In the genomic region with DNA sequence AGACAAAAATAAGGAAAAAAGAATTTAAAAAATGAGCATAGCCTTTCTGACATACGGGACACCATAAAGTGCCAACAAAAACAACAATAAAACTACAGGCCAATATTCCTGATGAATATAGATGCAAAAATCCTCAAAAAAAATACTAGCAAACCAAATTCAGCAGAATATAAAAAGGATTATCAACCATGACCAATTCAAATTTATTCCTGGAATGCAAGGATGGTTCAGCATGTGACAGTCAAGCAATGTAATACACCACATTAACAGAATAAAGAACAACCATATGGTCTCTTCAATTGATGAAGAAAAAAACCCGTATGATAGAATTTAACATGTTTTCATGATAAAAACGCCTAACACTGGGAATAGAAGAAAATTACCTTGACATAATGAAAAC, we compare ENCODE assay signal across 36 cellular contexts.
"Had no signal": no experiment of that assay in that cellular context is flagged by ENCODE, and none has a peak within 500 bp of the region (broad histone marks: within the 10 kb centered on the region; RNA-seq: fewer than 3 reads in every experiment).

No MANE protein-coding gene starts in this region.

- H3K27me3 ChIP-seq: MG63 had no signal

- H3K4me3 ChIP-seq: MG63 had no signal

- H3K36me3 ChIP-seq: MG63 had no signal

- DNase-seq: MG63, MM.1S, MV-4-11, NCI-H1048, NCI-H1092, NCI-H1092 treated with DMSO at 0.1 percent for 48 hours, NCI-H1105, NCI-H1105 treated with DMSO at 0.1 percent for 48 hours, NCI-H1417, NCI-H1417 treated with DMSO at 0.1 percent for 48 hours, NCI-H1436, NCI-H1436 treated with DMSO at 0.1 percent for 48 hours, NCI-H146, NCI-H1694, NCI-H1694 treated with DMSO at 0.1 percent for 48 hours, NCI-H187, NCI-H187 treated with DMSO at 0.1 percent for 48 hours, NCI-H1930, NCI-H2029, NCI-H2029 treated with DMSO at 0.1 percent for 48 hours, NCI-H2081, NCI-H2081 treated with DMSO at 0.1 percent for 48 hours, NCI-H2107, NCI-H2171, NCI-H2171 treated with DMSO at 0.1 percent for 48 hours, NCI-H2227 treated with DMSO at 0.1 percent for 48 hours, NCI-H226, NCI-H345, NCI-H446, NCI-H446 treated with DMSO at 0.1 percent for 48 hours, NCI-H510A, NCI-H510A treated with DMSO at 0.1 percent for 48 hours, NCI-H524, NCI-H524 treated with DMSO at 0.1 percent for 48 hours, NCI-H526, NCI-H526 treated with DMSO at 0.1 percent for 48 hours had no signal
